29 cellular contexts compared by ENCODE assay signal in the genomic region with DNA sequence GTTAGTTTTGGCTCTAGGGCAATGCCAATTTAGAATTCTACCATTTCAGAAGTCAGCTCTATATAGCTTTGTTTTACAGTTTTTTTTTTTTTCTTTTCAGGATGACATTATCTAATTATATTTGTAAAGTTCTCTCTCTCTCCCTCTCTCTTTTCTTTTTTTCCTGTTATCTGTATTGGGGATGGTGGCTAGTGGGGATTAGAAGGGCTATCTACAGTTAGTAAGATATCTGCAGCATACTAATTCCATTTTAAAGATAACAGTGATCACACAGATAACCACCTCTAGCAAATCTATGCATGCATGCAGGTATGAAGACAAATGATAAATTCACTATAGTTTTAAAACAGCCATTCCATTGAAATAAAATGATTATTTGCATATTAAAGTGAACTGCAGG.
DNase-seq lines count a peak whose midpoint lies in the region; ATAC-seq and TF ChIP-seq lines count a peak whose summit lies in the region.
"Had no signal": no experiment of that assay in that cellular context is flagged by ENCODE, and none has a peak within 500 bp of the region (broad histone marks: within the 10 kb centered on the region; RNA-seq: fewer than 3 reads in every experiment).

No MANE protein-coding gene starts in this region.

- no peak overlapping the region for H2AK5ac ChIP-seq in mesendoderm (ENCODE audit: low read length)

- no peak overlapping the region for H2AFZ ChIP-seq in SK-N-SH (ENCODE audit: low read depth)

- H3K56ac ChIP-seq in mesendoderm (ENCODE audit: low read length): no peak overlapping the region

- H3K4me3 ChIP-seq in SK-N-SH (ENCODE audit: low read depth in 2 of 2, low read length in 1 of 2) (no peak overlapping the region), mesendoderm (ENCODE audit: low read length) (no peak overlapping the region)
- H3K4me3 ChIP-seq: A549; BLaER1; BLaER1 treated with 17β-estradiol and CSF1 and Interleukin-3, amounts not matched to agents 10 nM and 100 nM had no signal

- no peak overlapping the region for H2BK5ac ChIP-seq in mesendoderm (ENCODE audit: low read length)

- no peak overlapping the region for H2BK120ac ChIP-seq in mesendoderm (ENCODE audit: low read depth, low read length)

- H3K4me1 ChIP-seq in SK-N-SH (ENCODE audit: control insufficient read depth in 1 of 2, insufficient read depth in 2 of 2, low read depth in 1 of 2, low read length in 1 of 2): no peaks in the 10 kb centered on the region; a peak in 1 of 4 replicates
- H3K4me1 ChIP-seq in mesendoderm (ENCODE audit: control insufficient read depth, low read depth, low read length): no peaks in the 10 kb centered on the region
- H3K4me1 ChIP-seq: A549; BE2C; BLaER1; BLaER1 treated with 17β-estradiol and CSF1 and Interleukin-3, amounts not matched to agents 10 nM and 100 nM; Caco-2 had no signal

- TF ChIP-seq RAD21 in SK-N-SH (IDR thresholded peaks at IDR 0.05; ENCODE audit: low read length): no peak

- ATAC-seq in SK-N-SH treated with all-trans-retinoic acid at 6 μM for 48 hours: no peak
- ATAC-seq in GM21723 (IDR thresholded peaks at IDR 0.05; ENCODE audit: unreplicated experiment): no peak
- ATAC-seq: A549; CD8-positive, alpha-beta T cell had no signal

- H3K4me2 ChIP-seq in SK-N-SH (no peak overlapping the region), mesendoderm (ENCODE audit: low read length) (no peak overlapping the region)
- H3K4me2 ChIP-seq: A549; BLaER1; BLaER1 treated with 17β-estradiol and CSF1 and Interleukin-3, amounts not matched to agents 10 nM and 100 nM had no signal

- no peak overlapping the region for H3K23ac ChIP-seq in mesendoderm (ENCODE audit: low read length)

- H3K9me3 ChIP-seq in SK-N-SH: no peaks in the 10 kb centered on the region
- H3K9me3 ChIP-seq: A549; BE2C; BLaER1; BLaER1 treated with 17β-estradiol and CSF1 and Interleukin-3, amounts not matched to agents 10 nM and 100 nM; Caco-2 had no signal

- H3K9ac ChIP-seq in SK-N-SH: no peak overlapping the region
- no peak overlapping the region for H3K9ac ChIP-seq in mesendoderm (ENCODE audit: low read length)
- H3K9ac ChIP-seq: BLaER1; BLaER1 treated with 17β-estradiol and CSF1 and Interleukin-3, amounts not matched to agents 10 nM and 100 nM had no signal

- no peaks in the 10 kb centered on the region for H3K9me2 ChIP-seq in SK-N-SH

- no peak overlapping the region for H4K5ac ChIP-seq in mesendoderm (ENCODE audit: low read length)

- POLR2A ChIA-PET in SK-N-SH (lab: Yijun Ruan, JAX): no interaction called here

- no peak overlapping the region for H4K8ac ChIP-seq in mesendoderm (ENCODE audit: low read depth, low read length)

- TF ChIP-seq CTCF in SK-N-SH (IDR thresholded peaks at IDR 0.05): no peak

- DNase-seq in SK-N-SH (no peak), mesendoderm (peak; percentile 68)
- DNase-seq: 8988T; ACHN; AML-193; BE2C; C1 segment of cervical spinal cord; Caco-2; Calu3; CD4-positive, alpha-beta memory T cell; CD4-positive, alpha-beta T cell; CD4-positive, CD25-positive, alpha-beta regulatory T cell; CD8-positive, alpha-beta memory T cell; CD8-positive, alpha-beta T cell; COR-L47; DMS 273 treated with DMSO at 0.1 percent for 48 hours; DMS153; DMS53; DMS79; DMS79 treated with DMSO at 0.1 percent for 48 hours; DND-41; EL had no signal

- no peaks in the 10 kb centered on the region for H3K79me2 ChIP-seq in SK-N-SH (ENCODE audit: insufficient read depth)
- no peaks in the 10 kb centered on the region for H3K79me2 ChIP-seq in mesendoderm (ENCODE audit: control insufficient read depth, insufficient read depth, low read length)

- H2BK15ac ChIP-seq in mesendoderm (replicated peaks; ENCODE audit: low read depth): no peak overlapping the region

- no peaks in the 10 kb centered on the region for H4K20me1 ChIP-seq in SK-N-SH (ENCODE audit: insufficient read depth)
- H4K20me1 ChIP-seq: BLaER1; BLaER1 treated with 17β-estradiol and CSF1 and Interleukin-3, amounts not matched to agents 10 nM and 100 nM had no signal

- H3K27me3 ChIP-seq in SK-N-SH (ENCODE audit: insufficient read depth) (no peaks in the 10 kb centered on the region), mesendoderm (ENCODE audit: insufficient read depth, low read length, poor library complexity) (no peaks in the 10 kb centered on the region)
- H3K27me3 ChIP-seq: BE2C; BLaER1; BLaER1 treated with 17β-estradiol and CSF1 and Interleukin-3, amounts not matched to agents 10 nM and 100 nM had no signal

- H3K79me1 ChIP-seq in mesendoderm (ENCODE audit: low read length): no peaks in the 10 kb centered on the region

- H3K18ac ChIP-seq in mesendoderm (ENCODE audit: low read length): no peak overlapping the region

- H3K27ac ChIP-seq in SK-N-SH (ENCODE audit: low read depth in 2 of 2, low read length in 1 of 2) (no peak overlapping the region), mesendoderm (ENCODE audit: low read depth, low read length) (no peak overlapping the region)
- H3K27ac ChIP-seq: 22Rv1; A549; BLaER1; BLaER1 treated with 17β-estradiol and CSF1 and Interleukin-3, amounts not matched to agents 10 nM and 100 nM; C4-2B had no signal

- no peak for TF ChIP-seq EP300 in SK-N-SH (IDR thresholded peaks at IDR 0.05; ENCODE audit: borderline replicate concordance in 1 of 2, low read depth in 1 of 2, low read length in 1 of 2)

- H3K4ac ChIP-seq in mesendoderm (ENCODE audit: low read depth, low read length): no peak overlapping the region

- H3F3A ChIP-seq in SK-N-SH (replicated peaks; ENCODE audit: insufficient read depth): no peaks in the 10 kb centered on the region

- no peaks in the 10 kb centered on the region for H3K36me3 ChIP-seq in SK-N-SH (replicated peaks in 1 of 2; ENCODE audit: control insufficient read depth in 1 of 2, insufficient read depth in 2 of 2, low read length in 1 of 2)
- H3K36me3 ChIP-seq in mesendoderm (ENCODE audit: control insufficient read depth, insufficient read depth, low read length): no peaks in the 10 kb centered on the region
- H3K36me3 ChIP-seq: BE2C; BLaER1; BLaER1 treated with 17β-estradiol and CSF1 and Interleukin-3, amounts not matched to agents 10 nM and 100 nM had no signal

- CTCF ChIA-PET in SK-N-SH (lab: Yijun Ruan, JAX): no interaction called here

TF ChIP-seq in SK-N-SH, 30 proteins besides CTCF, POLR2A, EP300 and RAD21:
- no peak for TF ChIP-seq FOXJ3 (CRISPR knock-in tag; IDR thresholded peaks at IDR 0.05)
- TF ChIP-seq MXI1 (IDR thresholded peaks at IDR 0.05; ENCODE audit: low read depth, low read length): no peak
- no peak for TF ChIP-seq EZH2phosphoT487 (IDR thresholded peaks at IDR 0.05; ENCODE audit: borderline replicate concordance, low read depth)
- peak; percentile 62 for TF ChIP-seq GATA2 (CRISPR knock-in tag; IDR thresholded peaks at IDR 0.05)

TF ChIP-seq in SK-N-SH treated with all-trans-retinoic acid at 6 μM for 48 hours, 23 proteins besides CTCF, POLR2A, EP300 and RAD21 (continues in another document):
- TF ChIP-seq GLIS3 (CRISPR knock-in tag; IDR thresholded peaks at IDR 0.05) (no peak), ISL1 (CRISPR knock-in tag; IDR thresholded peaks at IDR 0.05) (no peak), ZC3H10 (CRISPR knock-in tag; IDR thresholded peaks at IDR 0.05) (no peak), ARNTL (CRISPR knock-in tag; IDR thresholded peaks at IDR 0.05; ENCODE audit: borderline replicate concordance, low read depth) (no peak), ZNF8 (CRISPR knock-in tag; IDR thresholded peaks at IDR 0.05) (no peak), SNAI2 (CRISPR knock-in tag; IDR thresholded peaks at IDR 0.05) (no peak), ZNF70 (CRISPR knock-in tag; IDR thresholded peaks at IDR 0.05) (no peak), BACH2 (CRISPR knock-in tag; IDR thresholded peaks at IDR 0.05; ENCODE audit: borderline replicate concordance) (no peak), ESRRG (CRISPR knock-in tag; IDR thresholded peaks at IDR 0.05) (no peak), TCF4 (CRISPR knock-in tag; IDR thresholded peaks at IDR 0.05; ENCODE audit: borderline replicate concordance) (no peak), ZFP30 (CRISPR knock-in tag; IDR thresholded peaks at IDR 0.05) (no peak), TOX (CRISPR knock-in tag; IDR thresholded peaks at IDR 0.05; ENCODE audit: borderline replicate concordance) (no peak), PPARA (CRISPR knock-in tag; IDR thresholded peaks at IDR 0.05; ENCODE audit: borderline replicate concordance) (no peak), RARB (CRISPR knock-in tag; IDR thresholded peaks at IDR 0.05) (no peak), ZNF565 (CRISPR knock-in tag; conservative IDR thresholded peaks at IDR 0.05; ENCODE audit: low read depth) (no peak)
- TF ChIP-seq, protein P1, sequence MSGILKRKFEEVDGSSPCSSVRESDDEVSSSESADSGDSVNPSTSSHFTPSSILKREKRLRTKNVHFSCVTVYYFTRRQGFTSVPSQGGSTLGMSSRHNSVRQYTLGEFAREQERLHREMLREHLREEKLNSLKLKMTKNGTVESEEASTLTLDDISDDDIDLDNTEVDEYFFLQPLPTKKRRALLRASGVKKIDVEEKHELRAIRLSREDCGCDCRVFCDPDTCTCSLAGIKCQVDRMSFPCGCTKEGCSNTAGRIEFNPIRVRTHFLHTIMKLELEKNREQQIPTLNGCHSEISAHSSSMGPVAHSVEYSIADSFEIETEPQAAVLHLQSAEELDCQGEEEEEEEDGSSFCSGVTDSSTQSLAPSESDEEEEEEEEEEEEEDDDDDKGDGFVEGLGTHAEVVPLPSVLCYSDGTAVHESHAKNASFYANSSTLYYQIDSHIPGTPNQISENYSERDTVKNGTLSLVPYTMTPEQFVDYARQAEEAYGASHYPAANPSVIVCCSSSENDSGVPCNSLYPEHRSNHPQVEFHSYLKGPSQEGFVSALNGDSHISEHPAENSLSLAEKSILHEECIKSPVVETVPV (CRISPR knock-in tag; IDR thresholded peaks at IDR 0.05): no peak
- TF ChIP-seq, protein P2, sequence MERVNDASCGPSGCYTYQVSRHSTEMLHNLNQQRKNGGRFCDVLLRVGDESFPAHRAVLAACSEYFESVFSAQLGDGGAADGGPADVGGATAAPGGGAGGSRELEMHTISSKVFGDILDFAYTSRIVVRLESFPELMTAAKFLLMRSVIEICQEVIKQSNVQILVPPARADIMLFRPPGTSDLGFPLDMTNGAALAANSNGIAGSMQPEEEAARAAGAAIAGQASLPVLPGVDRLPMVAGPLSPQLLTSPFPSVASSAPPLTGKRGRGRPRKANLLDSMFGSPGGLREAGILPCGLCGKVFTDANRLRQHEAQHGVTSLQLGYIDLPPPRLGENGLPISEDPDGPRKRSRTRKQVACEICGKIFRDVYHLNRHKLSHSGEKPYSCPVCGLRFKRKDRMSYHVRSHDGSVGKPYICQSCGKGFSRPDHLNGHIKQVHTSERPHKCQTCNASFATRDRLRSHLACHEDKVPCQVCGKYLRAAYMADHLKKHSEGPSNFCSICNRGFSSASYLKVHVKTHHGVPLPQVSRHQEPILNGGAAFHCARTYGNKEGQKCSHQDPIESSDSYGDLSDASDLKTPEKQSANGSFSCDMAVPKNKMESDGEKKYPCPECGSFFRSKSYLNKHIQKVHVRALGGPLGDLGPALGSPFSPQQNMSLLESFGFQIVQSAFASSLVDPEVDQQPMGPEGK (CRISPR knock-in tag; IDR thresholded peaks at IDR 0.05; ENCODE audit: borderline replicate concordance): no peak
